Comparison of ENCODE assay signal across 1 cellular context in the genomic region with DNA sequence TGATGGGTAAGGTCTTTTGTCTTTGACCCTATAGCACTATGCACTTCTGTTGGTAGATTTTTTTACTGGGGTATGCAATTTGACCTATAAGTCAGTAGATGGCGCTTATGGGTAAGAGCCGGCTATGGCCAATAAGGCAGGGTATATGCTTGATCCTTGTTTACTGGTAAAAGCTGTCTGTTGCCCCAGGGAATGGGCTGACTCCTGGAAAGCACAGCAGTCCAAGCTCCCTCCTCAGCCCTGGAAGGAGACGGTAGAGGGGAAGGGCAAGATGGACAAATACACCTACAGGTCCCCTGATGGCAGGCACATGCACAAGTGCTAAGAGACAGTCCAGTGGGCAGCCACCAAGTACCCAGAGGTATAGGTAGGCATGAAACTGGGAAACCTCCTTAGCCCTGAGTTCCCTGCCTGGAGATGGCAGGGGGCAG.
A peak's percentile ranks its signal among the peaks of the same experiment; 100 is the strongest.
TF ChIP-seq lines count a peak whose summit lies in the region.

No MANE protein-coding gene starts in this region.

TF ChIP-seq in K562, 482 proteins besides CTCF, POLR2A, EP300 and RAD21 (continued from another document):
- TF ChIP-seq, protein P1, sequence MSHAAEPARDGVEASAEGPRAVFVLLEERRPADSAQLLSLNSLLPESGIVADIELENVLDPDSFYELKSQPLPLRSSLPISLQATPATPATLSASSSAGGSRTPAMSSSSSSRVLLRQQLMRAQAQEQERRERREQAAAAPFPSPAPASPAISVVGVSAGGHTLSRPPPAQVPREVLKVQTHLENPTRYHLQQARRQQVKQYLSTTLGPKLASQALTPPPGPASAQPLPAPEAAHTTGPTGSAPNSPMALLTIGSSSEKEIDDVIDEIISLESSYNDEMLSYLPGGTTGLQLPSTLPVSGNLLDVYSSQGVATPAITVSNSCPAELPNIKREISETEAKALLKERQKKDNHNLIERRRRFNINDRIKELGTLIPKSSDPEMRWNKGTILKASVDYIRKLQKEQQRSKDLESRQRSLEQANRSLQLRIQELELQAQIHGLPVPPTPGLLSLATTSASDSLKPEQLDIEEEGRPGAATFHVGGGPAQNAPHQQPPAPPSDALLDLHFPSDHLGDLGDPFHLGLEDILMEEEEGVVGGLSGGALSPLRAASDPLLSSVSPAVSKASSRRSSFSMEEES (CRISPR knock-in tag; IDR thresholded peaks at IDR 0.05), result no peak
- TF ChIP-seq MEF2D (tag; conservative IDR thresholded peaks at IDR 0.05; ENCODE audit: low read depth) (no peak), DEAF1 (CRISPR knock-in tag; IDR thresholded peaks at IDR 0.05) (peak; percentile 50; the same call in 1 of the 2 replicates), FOXK2 (conservative IDR thresholded peaks at IDR 0.05 in 1 of 2, IDR thresholded peaks at IDR 0.05 in 1 of 2; ENCODE audit: low read depth in 2 of 2) (peak; percentile 49 to 65; a peak in 2 of 4 replicates), ZNF316 (IDR thresholded peaks at IDR 0.05) (peak; percentile 44; the same call in 1 of the 2 replicates), ZNF384 (IDR thresholded peaks at IDR 0.05; ENCODE audit: low read depth, low read length) (peak; percentile 52; the same call in 1 of the 2 replicates)
